Comparison of ENCODE assay signal across 1 cellular context in genomic region chrX:482702-483203, GRCh38.
TF ChIP-seq lines count a peak whose summit lies in the region.

No MANE protein-coding gene starts in this region.

TF ChIP-seq in HEK293, 187 proteins besides CTCF, POLR2A, EP300 and RAD21 (continued from another document and continues in another):
- no peak for TF ChIP-seq ZNF48 (tag by site-specific recombination; IDR thresholded peaks at IDR 0.05)
- no peak for TF ChIP-seq AEBP2 (tag by site-specific recombination; IDR thresholded peaks at IDR 0.05; ENCODE audit: borderline replicate concordance)
- no peak for TF ChIP-seq ZNF621 (tag by site-specific recombination; IDR thresholded peaks at IDR 0.05)
- TF ChIP-seq ZNF37A (tag by site-specific recombination; IDR thresholded peaks at IDR 0.05): no peak
- no peak for TF ChIP-seq ZNF654 (tag by site-specific recombination; IDR thresholded peaks at IDR 0.05; ENCODE audit: low read depth)
- TF ChIP-seq ZNF24 (tag by site-specific recombination; IDR thresholded peaks at IDR 0.05): no peak
- TF ChIP-seq BCL11B (tag by site-specific recombination; IDR thresholded peaks at IDR 0.05; ENCODE audit: low read depth): no peak
- no peak for TF ChIP-seq ZNF449 (tag by site-specific recombination; IDR thresholded peaks at IDR 0.05)
- no peak for TF ChIP-seq ZFP3 (tag by site-specific recombination; IDR thresholded peaks at IDR 0.05; ENCODE audit: low read depth)
- TF ChIP-seq TSHZ1 (tag by site-specific recombination; IDR thresholded peaks at IDR 0.05; ENCODE audit: borderline replicate concordance): peak; percentile 79; the same call in 1 of the 2 replicates
- no peak for TF ChIP-seq BCL6B (tag by site-specific recombination; IDR thresholded peaks at IDR 0.05)
- peak; percentile 85 for TF ChIP-seq ZNF324 (tag by site-specific recombination; IDR thresholded peaks at IDR 0.05)
- TF ChIP-seq ZNF596 (tag by site-specific recombination; IDR thresholded peaks at IDR 0.05): no peak; the same call in 1 of the 2 replicates
- no peak for TF ChIP-seq ZNF10 (tag by site-specific recombination; IDR thresholded peaks at IDR 0.05)
- no peak for TF ChIP-seq ZNF16 (tag by site-specific recombination; IDR thresholded peaks at IDR 0.05; ENCODE audit: low read depth)
- TF ChIP-seq ZNF423 (tag by site-specific recombination; IDR thresholded peaks at IDR 0.05): no peak
- TF ChIP-seq ZNF530 (tag by site-specific recombination; IDR thresholded peaks at IDR 0.05; ENCODE audit: low read depth): no peak
- TF ChIP-seq ZNF843 (tag by site-specific recombination; IDR thresholded peaks at IDR 0.05): peak; percentile 88
- TF ChIP-seq ZNF488 (tag by site-specific recombination; IDR thresholded peaks at IDR 0.05): 0 out of 2 replicates have a peak, but pooled peaks have one; percentile 7
- TF ChIP-seq ZBTB11 (tag by site-specific recombination; conservative IDR thresholded peaks at IDR 0.05; ENCODE audit: low read depth): no peak
- no peak for TF ChIP-seq ZNF585B (tag by site-specific recombination; IDR thresholded peaks at IDR 0.05)
- TF ChIP-seq ZNF645 (tag by site-specific recombination; IDR thresholded peaks at IDR 0.05): no peak
- no peak for TF ChIP-seq EGR2 (tag by site-specific recombination; IDR thresholded peaks at IDR 0.05; ENCODE audit: low read depth)
- TF ChIP-seq ZNF629 (tag by site-specific recombination; IDR thresholded peaks at IDR 0.05): peak; percentile 95
- TF ChIP-seq ZNF830 (tag by site-specific recombination; IDR thresholded peaks at IDR 0.05; ENCODE audit: low read depth): no peak
- TF ChIP-seq ZNF221 (tag by site-specific recombination; IDR thresholded peaks at IDR 0.05; ENCODE audit: borderline replicate concordance): no peak
- TF ChIP-seq ZNF776 (tag by site-specific recombination; IDR thresholded peaks at IDR 0.05; ENCODE audit: borderline replicate concordance): no peak
- TF ChIP-seq ZNF211 (tag by site-specific recombination; IDR thresholded peaks at IDR 0.05; ENCODE audit: low read depth): no peak
- TF ChIP-seq ZNF18 (tag by site-specific recombination; IDR thresholded peaks at IDR 0.05): no peak
- no peak for TF ChIP-seq ZNF623 (tag by site-specific recombination; IDR thresholded peaks at IDR 0.05)
- TF ChIP-seq INSM2 (tag by site-specific recombination; IDR thresholded peaks at IDR 0.05): peak; percentile 87
- peak; percentile 95 for TF ChIP-seq ZEB2 (tag by site-specific recombination; IDR thresholded peaks at IDR 0.05)
- TF ChIP-seq GLIS1 (tag by site-specific recombination; IDR thresholded peaks at IDR 0.05): no peak
- TF ChIP-seq ZNF350 (tag by site-specific recombination; IDR thresholded peaks at IDR 0.05): no peak
- TF ChIP-seq ZNF639 (tag by site-specific recombination; IDR thresholded peaks at IDR 0.05): peak; percentile 89
- no peak for TF ChIP-seq ZNF132 (tag by site-specific recombination; IDR thresholded peaks at IDR 0.05; ENCODE audit: borderline replicate concordance)
- TF ChIP-seq ZNF362 (tag by site-specific recombination; IDR thresholded peaks at IDR 0.05): 0 out of 2 replicates have a peak, but pooled peaks have one; percentile 15
- no peak for TF ChIP-seq SCRT1 (tag by site-specific recombination; IDR thresholded peaks at IDR 0.05; ENCODE audit: borderline replicate concordance)
- no peak for TF ChIP-seq SCRT2 (tag by site-specific recombination; IDR thresholded peaks at IDR 0.05)
- no peak for TF ChIP-seq ZNF354C (tag by site-specific recombination; IDR thresholded peaks at IDR 0.05; ENCODE audit: borderline replicate concordance, low read depth)
